Comparison of ENCODE assay signal across 12 cellular contexts in genomic region chr15:75695634-75696302, GRCh38. TPM values are rescaled to one million over a fixed set of nuclear protein-coding genes. Genes with fewer than 3 reads are reported as not detected.
DNase-seq lines count a peak whose midpoint lies in the region; ATAC-seq and TF ChIP-seq lines count a peak whose summit lies in the region.
"Had no signal": no experiment of that assay in that cellular context is flagged by ENCODE, and none has a peak within 500 bp of the region (broad histone marks: within the 10 kb centered on the region; RNA-seq: fewer than 3 reads in every experiment).

No MANE protein-coding gene starts in this region.

- H3K36me3 ChIP-seq in right atrium auricular region (peaks cover 16% of the 10 kb centered on the region), ascending aorta (peaks cover 17 to 28% of the 10 kb centered on the region in 2 donors), muscle layer of duodenum (ENCODE audit: control insufficient read depth in 1 of 2, insufficient read depth in 2 of 2, low read length in 2 of 2) (peaks cover 0 to 8% of the 10 kb centered on the region in 2 donors), aorta (ENCODE audit: control insufficient read depth in 1 of 2, insufficient read depth in 2 of 2, low read length in 1 of 2) (no peaks in the 10 kb centered on the region)
- H3K36me3 ChIP-seq: SJCRH30 had no signal

- H3K4me3 ChIP-seq in right atrium auricular region (no peak overlapping the region), ascending aorta (no peak overlapping the region), muscle layer of duodenum (ENCODE audit: low read depth in 1 of 2, low read length in 2 of 2) (no peak overlapping the region), aorta (ENCODE audit: low read length in 2 of 2) (no peak overlapping the region)
- H3K4me3 ChIP-seq: SJCRH30 had no signal

- H3K27ac ChIP-seq in right atrium auricular region (peak overlapping the region; percentile 75 to 82), ascending aorta (peak overlapping the region; percentile 94 to 97), muscle layer of duodenum (ENCODE audit: low read length) (peak overlapping the region; percentile 93), aorta (ENCODE audit: low read depth in 1 of 2, low read length in 2 of 2) (peak overlapping the region; percentile 30 to 96)

- DNase-seq in right atrium auricular region (ENCODE audit: low spot score), result no peak
- no peak for DNase-seq in Right ventricle myocardium inferior (ENCODE audit: missing footprints)
- DNase-seq in ascending aorta (ENCODE audit: low spot score in 2 of 2), result no peak
- no peak for DNase-seq in aorta
- no peak for DNase-seq in SHP77 treated with DMSO at 0.1 percent for 48 hours (lab: John Stamatoyannopoulos, UW)
- no peak for DNase-seq in H4 (ENCODE audit: low spot score)
- DNase-seq: activated CD4-positive, alpha-beta T cell treated with anti-CD3 and anti-CD28 coated beads, Interleukin-2, amount 50 U/mL, for 4 hours; AML-193; NCI-H2171 had no signal

- WGBS in aorta, 2 donors, result 51% methylated on average over 7 of the region's 7 CpGs

- H3K9me3 ChIP-seq in right atrium auricular region, result no peaks in the 10 kb centered on the region
- H3K9me3 ChIP-seq in ascending aorta, result no peaks in the 10 kb centered on the region
- no peaks in the 10 kb centered on the region for H3K9me3 ChIP-seq in muscle layer of duodenum (ENCODE audit: control insufficient read depth in 1 of 2, low read length in 2 of 2)
- H3K9me3 ChIP-seq in aorta (ENCODE audit: control insufficient read depth, low read length), result no peaks in the 10 kb centered on the region
- H3K9me3 ChIP-seq: SJCRH30 had no signal

- ATAC-seq in Right ventricle myocardium inferior (no peak), aorta (ENCODE audit: low FRiP score) (no peak), GM18519 (IDR thresholded peaks at IDR 0.05; ENCODE audit: low FRiP score, unreplicated experiment) (no peak)

- peaks cover 0 to 76% of the 10 kb centered on the region in 2 donors for H3K4me1 ChIP-seq in right atrium auricular region
- peaks cover 49 to 73% of the 10 kb centered on the region in 2 donors for H3K4me1 ChIP-seq in ascending aorta
- H3K4me1 ChIP-seq in muscle layer of duodenum (ENCODE audit: control insufficient read depth in 1 of 2, insufficient read depth in 2 of 2, low read length in 2 of 2), result peaks cover 14 to 70% of the 10 kb centered on the region in 2 donors
- no peaks in the 10 kb centered on the region for H3K4me1 ChIP-seq in aorta (ENCODE audit: control insufficient read depth in 1 of 2, insufficient read depth in 2 of 2, low read length in 2 of 2)

- no peak for TF ChIP-seq CTCF in right atrium auricular region (IDR thresholded peaks at IDR 0.05)
- TF ChIP-seq CTCF in ascending aorta (IDR thresholded peaks at IDR 0.05), result no peak

- H3K27me3 ChIP-seq in right atrium auricular region (no peaks in the 10 kb centered on the region), ascending aorta (no peaks in the 10 kb centered on the region), muscle layer of duodenum (ENCODE audit: low read depth, low read length) (no peaks in the 10 kb centered on the region), aorta (ENCODE audit: control insufficient read depth in 1 of 2, insufficient read depth in 2 of 2, low read length in 1 of 2) (no peaks in the 10 kb centered on the region)
- H3K27me3 ChIP-seq: SJCRH30 had no signal

- intact Hi-C loops in Right ventricle myocardium inferior (cut with DNase I) (loop anchor here (5.0 kb wide), 1 partner anchor 37 kb away; no protein-coding TSS in a partner anchor), ascending aorta (cut with DNase I) (loop anchor here (2.0 to 5.0 kb wide), 2 partner anchors 27 to 238 kb away; no protein-coding TSS in a partner anchor), aorta (cut with DNase I) (no loop called here)

RNA-seq across cellular contexts. Expression of gene CSPG4, which starts 16.9 kb away (rescaled TPM):
- total RNA-seq in right atrium auricular region (10 to 100 TPM; 32.6 to 55.6 TPM), Right ventricle myocardium inferior (7.8 TPM), ascending aorta (258 TPM), aorta (100 to 1,000 TPM in 1 of 2 donors, 10 to 100 TPM in 1; 86.8 to 160 TPM)
- 10 to 100 TPM; 10.6 to 45.1 TPM for polyA plus RNA-seq in aorta
- 0.14 TPM in 2 replicates for total RNA-seq in H4 (2014; rRNA removed; shearing (Covaris generic))

RNA-seq across cellular contexts. Expression of gene SNX33, which starts 48.1 kb away (rescaled TPM):
- total RNA-seq in right atrium auricular region (10 to 100 TPM; 10.3 to 20.5 TPM), Right ventricle myocardium inferior (13.3 TPM), ascending aorta (53.5 TPM), aorta (10 to 100 TPM; 30.9 to 59.5 TPM)
- 10 to 100 TPM in 1 of 2 donors, 1 to 10 TPM in 1; 6.3 to 26.7 TPM for polyA plus RNA-seq in aorta
- total RNA-seq in H4 (2014; rRNA removed; shearing (Covaris generic)), result 5.1 and 5.8 TPM in 2 replicates

RNA-seq across cellular contexts. Expression of gene IMP3, which starts 55.7 kb away (rescaled TPM):
- total RNA-seq in right atrium auricular region, result 100 to 1,000 TPM in 1 of 2 donors, 10 to 100 TPM in 1; 71.2 to 119 TPM
- total RNA-seq in Right ventricle myocardium inferior, result 43.3 TPM
- 159 TPM for total RNA-seq in ascending aorta
- total RNA-seq in aorta, result 10 to 100 TPM; 35.2 to 46.1 TPM
- polyA plus RNA-seq in aorta, result 10 to 100 TPM; 38.7 to 47.0 TPM
- 161 and 188 TPM in 2 replicates for total RNA-seq in H4 (2014; rRNA removed; shearing (Covaris generic))

Comparison
In these comparisons a context has a peak if more than half of its experiments do, and no peak if none do; other contexts are left out.
1. intact Hi-C loops: an anchor here in Right ventricle myocardium inferior (5.0 kb wide) and ascending aorta (2.0 to 5.0 kb wide); none called in aorta.